11 cellular contexts compared by ENCODE assay signal in the genomic region with DNA sequence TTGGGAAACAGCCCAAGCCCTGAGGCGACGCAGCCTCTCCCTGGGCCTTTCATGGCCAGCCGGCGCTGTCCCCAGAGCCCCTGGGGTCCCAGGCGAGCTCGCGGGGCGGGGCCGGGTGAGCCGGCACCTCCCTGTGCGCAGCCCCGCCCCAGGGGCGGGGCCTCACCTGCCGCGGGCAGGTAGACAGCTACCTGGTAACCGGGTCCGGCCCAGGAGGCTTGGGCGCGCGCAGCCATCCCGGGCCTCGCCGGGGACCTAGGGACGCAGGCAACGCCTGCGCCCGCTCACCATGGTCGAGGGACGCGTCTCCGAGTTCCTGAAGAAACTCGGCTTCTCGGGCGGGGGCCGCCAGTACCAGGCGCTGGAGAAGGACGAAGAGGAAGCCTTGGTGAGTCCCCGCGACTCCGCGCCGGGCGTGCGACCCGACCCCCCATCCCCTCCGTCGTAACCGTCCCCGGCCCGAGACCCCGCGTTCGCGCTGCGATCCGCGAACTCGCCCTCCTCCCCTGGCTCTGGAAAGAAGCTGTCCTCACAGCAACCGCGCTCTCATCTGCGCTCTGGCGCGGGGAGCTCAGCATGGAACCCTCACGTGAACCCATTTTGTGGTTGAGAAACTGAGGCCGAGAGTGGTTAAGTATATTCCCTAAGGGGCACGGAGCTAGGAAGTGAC. TPM values are rescaled to one million over a fixed set of nuclear protein-coding genes. Genes with fewer than 3 reads are reported as not detected.
DNase-seq lines count a peak whose midpoint lies in the region; ATAC-seq, FAIRE-seq and TF ChIP-seq lines count a peak whose summit lies in the region.
"Had no signal": no experiment of that assay in that cellular context is flagged by ENCODE, and none has a peak within 500 bp of the region (broad histone marks: within the 10 kb centered on the region; RNA-seq: fewer than 3 reads in every experiment).

ATP2C2 (plus strand) TSS at position 212 of the 670 bp plus-strand sequence; CDS start at position 290, 78 bp downstream.

- no peaks in the 10 kb centered on the region for H3K9me2 ChIP-seq in neural cell (ENCODE audit: insufficient read depth, low read length)

- TF ChIP-seq RAD21 in neural cell (conservative IDR thresholded peaks at IDR 0.05), result no peak

- H3K36me3 ChIP-seq in endothelial cell of umbilical vein (ENCODE audit: control insufficient read depth in 2 of 2, extremely low read depth in 1 of 2, insufficient read depth in 2 of 2, low read length in 2 of 2), result no peaks in the 10 kb centered on the region
- no peaks in the 10 kb centered on the region for H3K36me3 ChIP-seq in neural cell (ENCODE audit: insufficient read depth, low read length)
- H3K36me3 ChIP-seq in HAP-1 (replicated peaks), result no peaks in the 10 kb centered on the region

- H3K79me2 ChIP-seq in endothelial cell of umbilical vein (ENCODE audit: control insufficient read depth, insufficient read depth, low read length) (no peaks in the 10 kb centered on the region), neural cell (replicated peaks; ENCODE audit: insufficient read depth, low read length) (no peaks in the 10 kb centered on the region)

- DNase-seq in DMS53 treated with DMSO at 0.1 percent for 48 hours (lab: John Stamatoyannopoulos, UW; ENCODE audit: unreplicated experiment), result peak; percentile 51
- DNase-seq in NCI-H345 (lab: John Stamatoyannopoulos, UW), result peak; percentile 42
- DNase-seq in endothelial cell of umbilical vein (ENCODE audit: low read depth, low spot score), result no peak
- DNase-seq in NCI-H446 (lab: John Stamatoyannopoulos, UW), result no peak
- no peak for DNase-seq in anterior cingulate cortex (lab: John Stamatoyannopoulos, UW)
- DNase-seq in HAP-1 (ENCODE audit: low spot score in 2 of 2), result no peak
- DNase-seq: Kasumi-1, midbrain, T-helper 9 cell had no signal

- H3K27me3 ChIP-seq in endothelial cell of umbilical vein (ENCODE audit: control insufficient read depth in 2 of 2, insufficient read depth in 2 of 2, low read length in 2 of 2) (peaks cover 33 to 36% of the 10 kb centered on the region in 2 experiments), neural cell (ENCODE audit: insufficient read depth, low read depth, low read length) (peaks cover 36% of the 10 kb centered on the region), HAP-1 (ENCODE audit: low read depth) (peaks cover 34% of the 10 kb centered on the region)

- H3K4me2 ChIP-seq in endothelial cell of umbilical vein (ENCODE audit: insufficient read depth, low read length) (no peak within 1 kb of the TSS), neural cell (ENCODE audit: low read length) (peak within 1 kb of the TSS; percentile 18)

- TF ChIP-seq CTCF in endothelial cell of umbilical vein (IDR thresholded peaks at IDR 0.05; ENCODE audit: extremely low read depth in 1 of 2, insufficient read depth in 1 of 2, low read depth in 1 of 2, low read length in 2 of 2) (no peak), neural cell (IDR thresholded peaks at IDR 0.05; ENCODE audit: poor library complexity, severe bottlenecking) (no peak)

- in situ Hi-C loops in HAP-1 (cut with MboI; ENCODE audit: low sequenced_read_pairs), result no loop called here

- no peak within 1 kb of the TSS for H3K4me3 ChIP-seq in endothelial cell of umbilical vein (replicated peaks in 1 of 3; ENCODE audit: insufficient read depth in 1 of 3, low read depth in 1 of 3, low read length in 3 of 3)
- peak within 1 kb of the TSS; percentile 63 for H3K4me3 ChIP-seq in neural cell (ENCODE audit: low read length)
- H3K4me3 ChIP-seq in HAP-1, result no peak within 1 kb of the TSS

- no peak for FAIRE-seq in endothelial cell of umbilical vein (lab: Jason Lieb, UNC)

- CTCF ChIA-PET in endothelial cell of umbilical vein (lab: Charles Lee), result no interaction called here

- no peaks in the 10 kb centered on the region for H4K20me1 ChIP-seq in endothelial cell of umbilical vein (replicated peaks; ENCODE audit: control insufficient read depth, extremely low read depth, insufficient read depth, low read length)
- H4K20me1 ChIP-seq in neural cell (ENCODE audit: insufficient read depth), result no peaks in the 10 kb centered on the region

- intact Hi-C loops in endothelial cell of umbilical vein (cut with micrococcal nuclease), result no loop called here

- dilution Hi-C loops in endothelial cell of umbilical vein (cut with MboI; ENCODE audit: extremely low pct_ligation_motif_present, low sequenced_read_pairs), result no loop called here

- POLR2A ChIA-PET in endothelial cell of umbilical vein (lab: Charles Lee), result no interaction called here

- H3K4me1 ChIP-seq in endothelial cell of umbilical vein (ENCODE audit: control insufficient read depth, extremely low read depth, insufficient read depth, low read length) (no peaks in the 10 kb centered on the region), HAP-1 (no peaks in the 10 kb centered on the region)

- H3K9ac ChIP-seq in endothelial cell of umbilical vein (replicated peaks; ENCODE audit: extremely low read depth, insufficient read depth, low read length) (no peak within 1 kb of the TSS), neural cell (ENCODE audit: low read length) (no peak within 1 kb of the TSS)

- no peaks in the 10 kb centered on the region for H3K9me3 ChIP-seq in endothelial cell of umbilical vein (replicated peaks; ENCODE audit: control insufficient read depth, insufficient read depth, low read length)
- H3K9me3 ChIP-seq in neural cell (ENCODE audit: low read length), result no peaks in the 10 kb centered on the region
- no peaks in the 10 kb centered on the region for H3K9me3 ChIP-seq in HAP-1

- no peak for TF ChIP-seq EP300 in neural cell (conservative IDR thresholded peaks at IDR 0.05; ENCODE audit: poor library complexity, severe bottlenecking)

- BruUV-seq in endothelial cell of umbilical vein (replicated peaks; lab: Mats Ljungman, UMichigan), result no TSS peak

- no peak within 1 kb of the TSS for H2AFZ ChIP-seq in endothelial cell of umbilical vein (ENCODE audit: low read depth, low read length)
- H2AFZ ChIP-seq in neural cell (ENCODE audit: low read depth, low read length), result no peak within 1 kb of the TSS

- H3F3A ChIP-seq in neural cell (ENCODE audit: insufficient read depth, low read length, poor library complexity, severe bottlenecking), result no peaks in the 10 kb centered on the region

- H3K27ac ChIP-seq in endothelial cell of umbilical vein (ENCODE audit: insufficient read depth, low read depth, low read length) (no peak within 1 kb of the TSS), neural cell (ENCODE audit: low read length) (no peak within 1 kb of the TSS)

- ATAC-seq in HG03378 (IDR thresholded peaks at IDR 0.05; ENCODE audit: unreplicated experiment), result no peak

- no peaks in the 10 kb centered on the region for H3K9me1 ChIP-seq in endothelial cell of umbilical vein (replicated peaks; ENCODE audit: control insufficient read depth, extremely low read depth, insufficient read depth, low read length)

- TF ChIP-seq POLR2A in endothelial cell of umbilical vein (IDR thresholded peaks at IDR 0.05; ENCODE audit: low read depth, low read length), result no peak

TF ChIP-seq in endothelial cell of umbilical vein, 7 proteins besides CTCF, POLR2A, EP300 and RAD21:
- no peak for TF ChIP-seq MYC (IDR thresholded peaks at IDR 0.05; ENCODE audit: low read depth, low read length)
- peak; percentile 63 for TF ChIP-seq EZH2 (IDR thresholded peaks at IDR 0.05; ENCODE audit: borderline replicate concordance, low read depth, low read length, severe bottlenecking)
- no peak for TF ChIP-seq POLR2AphosphoS5 (IDR thresholded peaks at IDR 0.05; ENCODE audit: insufficient read depth, low read depth, low read length)
- no peak for TF ChIP-seq JUN (IDR thresholded peaks at IDR 0.05; ENCODE audit: borderline replicate concordance, insufficient read depth, insufficient read length, low read depth)
- no peak for TF ChIP-seq FOS (IDR thresholded peaks at IDR 0.05; ENCODE audit: borderline replicate concordance, insufficient read depth, low read length)
- TF ChIP-seq GATA2 (IDR thresholded peaks at IDR 0.05; ENCODE audit: insufficient read depth, insufficient read length, low read depth, low read length), result no peak
- TF ChIP-seq, protein P1, sequence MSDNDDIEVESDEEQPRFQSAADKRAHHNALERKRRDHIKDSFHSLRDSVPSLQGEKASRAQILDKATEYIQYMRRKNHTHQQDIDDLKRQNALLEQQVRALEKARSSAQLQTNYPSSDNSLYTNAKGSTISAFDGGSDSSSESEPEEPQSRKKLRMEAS (IDR thresholded peaks at IDR 0.05; ENCODE audit: insufficient read depth, insufficient read length), result no peak

RNA-seq across cellular contexts. Expression of gene ATP2C2, which starts in this region (rescaled TPM):
- not detected in 2 replicates for total RNA-seq in endothelial cell of umbilical vein
- polyA plus RNA-seq in endothelial cell of umbilical vein, result not detected in 2 replicates
- polyA plus RNA-seq in endothelial cell of umbilical vein (2011; cell fraction: cytosol; rRNA removed), result not detected in 2 replicates
- not detected in 2 replicates for polyA plus RNA-seq in endothelial cell of umbilical vein (2011; cell fraction: nucleus; rRNA removed)
- polyA plus RNA-seq in endothelial cell of umbilical vein (2012), result 0.15 TPM in 1 of 2 replicates, not detected in the other
- polyA minus RNA-seq in endothelial cell of umbilical vein, result not detected in 2 replicates
- not detected for polyA minus RNA-seq in endothelial cell of umbilical vein (2011; cell fraction: cytosol; rRNA and poly(A)+ RNA removed)
- polyA minus RNA-seq in endothelial cell of umbilical vein (2011; cell fraction: nucleus; rRNA and poly(A)+ RNA removed), result not detected in 2 replicates
- polyA plus RNA-seq in neural cell, result not detected in 2 replicates
- polyA minus RNA-seq in neural cell, result not detected in 2 replicates

Comparison
In these comparisons a context has a peak if more than half of its experiments do, and no peak if none do; other contexts are left out.
1. DNase-seq: peak in DMS53 treated with DMSO at 0.1 percent for 48 hours (single experiment) and NCI-H345 (single experiment); none in endothelial cell of umbilical vein (single experiment), NCI-H446 (0 of 2), anterior cingulate cortex (0 of 58) and HAP-1 (0 of 2).